8 cellular contexts compared by ENCODE assay signal in the genomic region with DNA sequence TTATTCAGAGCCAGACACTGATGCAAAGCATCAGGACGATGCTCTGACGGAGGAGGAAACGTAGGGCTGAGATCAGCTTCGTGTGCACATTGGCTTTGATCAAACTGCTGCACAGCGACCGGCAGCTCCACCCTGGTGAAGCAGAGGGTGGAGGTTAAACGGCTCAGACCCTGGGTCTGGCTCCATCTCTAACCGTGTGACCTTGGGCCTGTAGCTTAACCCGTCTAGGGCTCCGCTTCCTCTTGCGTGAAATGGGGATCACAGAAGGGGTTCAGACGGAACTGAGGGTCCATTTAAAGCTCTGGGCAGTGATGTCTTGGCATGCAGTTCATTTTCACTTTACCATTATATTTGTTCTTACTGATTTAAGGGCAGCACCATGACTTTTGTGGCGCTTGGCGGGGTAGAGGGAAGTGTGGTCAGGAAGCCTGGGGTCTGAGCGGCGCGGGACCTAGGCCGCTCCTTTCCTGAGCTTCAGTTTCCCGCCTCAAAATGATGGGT. TPM values are rescaled to one million over a fixed set of nuclear protein-coding genes. Genes with fewer than 3 reads are reported as not detected.
A peak's percentile ranks its signal among the peaks of the same experiment; 100 is the strongest.
DNase-seq lines count a peak whose midpoint lies in the region; ATAC-seq, FAIRE-seq and TF ChIP-seq lines count a peak whose summit lies in the region.

No MANE protein-coding gene starts in this region.

- no peaks in the 10 kb centered on the region for H4K20me1 ChIP-seq in SK-N-SH (ENCODE audit: insufficient read depth)
- no peaks in the 10 kb centered on the region for H4K20me1 ChIP-seq in K562 (replicated peaks; ENCODE audit: control insufficient read depth, insufficient read depth, low read length)
- no peaks in the 10 kb centered on the region for H4K20me1 ChIP-seq in keratinocyte (ENCODE audit: control insufficient read depth, extremely low read depth, insufficient read depth, low read length)

- H3K4me1 ChIP-seq in SK-N-SH (ENCODE audit: control insufficient read depth in 1 of 2, insufficient read depth in 2 of 2, low read depth in 1 of 2, low read length in 1 of 2) (peaks cover 7% of the 10 kb centered on the region in 2 experiments; a peak in 2 of 4 replicates), K562 (replicated peaks in 1 of 2; ENCODE audit: control insufficient read depth in 2 of 2, insufficient read depth in 2 of 2, low read length in 2 of 2) (peaks cover 24 to 25% of the 10 kb centered on the region in 2 experiments), keratinocyte (ENCODE audit: control insufficient read depth, extremely low read depth, insufficient read depth, low read length) (peaks cover 15% of the 10 kb centered on the region)

- intact Hi-C loops in K562 (cut with micrococcal nuclease) = no loop called here

- peak overlapping the region; percentile 41 to 54 for H3K27ac ChIP-seq in SK-N-SH (ENCODE audit: low read depth in 2 of 2, low read length in 1 of 2)
- H3K27ac ChIP-seq in K562 (ENCODE audit: extremely low read depth, low read depth, low read length) = peak overlapping the region; percentile 99
- H3K27ac ChIP-seq in keratinocyte (ENCODE audit: control insufficient read depth, insufficient read depth, low read length) = peak overlapping the region; percentile 90

- H3K9ac ChIP-seq in SK-N-SH = peak overlapping the region; percentile 84
- H3K9ac ChIP-seq in K562 (ENCODE audit: insufficient read depth in 1 of 2, low read depth in 2 of 2, low read length in 2 of 2) = peak overlapping the region; percentile 85 to 99
- peak overlapping the region; percentile 91 for H3K9ac ChIP-seq in keratinocyte (ENCODE audit: control insufficient read depth, extremely low read depth, insufficient read depth, low read length)

- peaks cover 0 to 8% of the 10 kb centered on the region in 2 experiments for H3K36me3 ChIP-seq in SK-N-SH (replicated peaks in 1 of 2; ENCODE audit: control insufficient read depth in 1 of 2, insufficient read depth in 2 of 2, low read length in 1 of 2)
- H3K36me3 ChIP-seq in K562 (ENCODE audit: control insufficient read depth, insufficient read depth, low read length) = peaks cover 39% of the 10 kb centered on the region
- no peaks in the 10 kb centered on the region for H3K36me3 ChIP-seq in keratinocyte (ENCODE audit: control insufficient read depth in 2 of 2, extremely low read depth in 1 of 2, insufficient read depth in 2 of 2, low read length in 2 of 2)

- 7% methylated on average over 18 of the region's 19 CpGs for WGBS in SK-N-SH (ENCODE audit: low lambda C conversion rate)
- WGBS in K562 (ENCODE audit: insufficient coverage, low coverage, missing lambda C conversion rate) = 1% methylated on average over 19 of the region's 19 CpGs

- POLR2A ChIA-PET in SK-N-SH (lab: Yijun Ruan, JAX) (interaction anchor here (0.9 to 1.4 kb wide), 4 partner anchors 11 to 287 kb away, joined by 3 to 9 read pairs (median 4); partner anchors contain the start of genes MROH8 and RPN2), K562 (lab: Yijun Ruan, JAX) (interaction anchor here (0.5 to 2.2 kb wide), 21 partner anchors 8 to 433 kb away, joined by 3 to 16 read pairs (median 3); partner anchors contain the start of genes MROH8 and RPN2)

- peak; percentile 17 for ATAC-seq in HG03108 (IDR thresholded peaks at IDR 0.05; ENCODE audit: unreplicated experiment)
- ATAC-seq in K562 = peak; percentile 66

- H3K4me2 ChIP-seq in SK-N-SH (peak overlapping the region; percentile 98), K562 (ENCODE audit: insufficient read depth, low read length) (peak overlapping the region; percentile 94), keratinocyte (ENCODE audit: control insufficient read depth, extremely low read depth, insufficient read depth, low read depth, low read length) (peak overlapping the region; percentile 99)

- peak overlapping the region; percentile 96 for H2AFZ ChIP-seq in SK-N-SH (ENCODE audit: low read depth)
- H2AFZ ChIP-seq in K562 (ENCODE audit: low read depth, low read length) = peak overlapping the region; percentile 99
- H2AFZ ChIP-seq in keratinocyte (ENCODE audit: control insufficient read depth, low read length) = peak overlapping the region; percentile 97

- CTCF ChIA-PET in SK-N-SH (lab: Yijun Ruan, JAX) = interaction anchor here (0.7 to 2.1 kb wide), 4 partner anchors 8 to 83 kb away, joined by 3 to 7 read pairs (median 4); no protein-coding TSS in a partner anchor
- CTCF ChIA-PET in K562 (lab: Yijun Ruan, JAX; ENCODE audit: low intra/inter-chr PET ratio) = no interaction called here

- no peaks in the 10 kb centered on the region for H3K9me2 ChIP-seq in SK-N-SH

- no peak for TF ChIP-seq RAD21 in SK-N-SH (IDR thresholded peaks at IDR 0.05; ENCODE audit: low read length)
- TF ChIP-seq RAD21 in K562 (CRISPR knock-in tag; conservative IDR thresholded peaks at IDR 0.05 in 1 of 2, IDR thresholded peaks at IDR 0.05 in 1 of 2) = no peak

- H3K79me2 ChIP-seq in SK-N-SH (ENCODE audit: insufficient read depth) (peaks cover 52% of the 10 kb centered on the region), K562 (ENCODE audit: control insufficient read depth, insufficient read depth, low read length) (peaks cover 55% of the 10 kb centered on the region), keratinocyte (ENCODE audit: control insufficient read depth, insufficient read depth, low read length) (peaks cover 26% of the 10 kb centered on the region)

- dilution Hi-C loops in keratinocyte (cut with MboI; ENCODE audit: extremely low pct_ligation_motif_present, low sequenced_read_pairs) = no loop called here

- no peaks in the 10 kb centered on the region for H3K9me1 ChIP-seq in K562 (ENCODE audit: control insufficient read depth, insufficient read depth, low read length)
- peaks cover 2% of the 10 kb centered on the region for H3K9me1 ChIP-seq in keratinocyte (ENCODE audit: control insufficient read depth, extremely low read depth, insufficient read depth, low read length)

- H3K9me3 ChIP-seq in SK-N-SH (no peaks in the 10 kb centered on the region), K562 (replicated peaks; ENCODE audit: control insufficient read depth, insufficient read depth, low read depth, low read length) (no peaks in the 10 kb centered on the region), keratinocyte (ENCODE audit: control insufficient read depth, low read depth, low read length) (no peaks in the 10 kb centered on the region)

- DNase-seq in activated gamma-delta T cell treated with Interleukin-2 at 50 U/mL for 16 hours (peak; percentile 18), activated gamma-delta T cell (lab: John Stamatoyannopoulos, UW) (no peak), SK-N-SH (peak; percentile 56), K562 (ENCODE audit: extremely low read depth in 1 of 4, low spot score in 3 of 4) (peak; percentile 29 to 65 (median 48)), keratinocyte (ENCODE audit: low read depth, low spot score) (no peak), OCI-M2 (lab: John Stamatoyannopoulos, UW; ENCODE audit: unreplicated experiment) (no peak)
- DNase-seq in stimulated activated CD4-positive, alpha-beta T cell treated with anti-CD3 and anti-CD28 coated beads, Interleukin-4, amount 100 ng/mL, for 48 hours (ENCODE audit: low read depth in 2 of 2) = peak; percentile 23 to 25

- H3K4me3 ChIP-seq in SK-N-SH (ENCODE audit: low read depth in 2 of 2, low read length in 1 of 2) (peak overlapping the region; percentile 61 to 68), K562 (peak overlapping the region; percentile 50), keratinocyte (ENCODE audit: control insufficient read depth in 2 of 3, extremely low read depth in 1 of 3, insufficient read depth in 2 of 3, low read depth in 1 of 3, low read length in 3 of 3) (peak overlapping the region; percentile 65 to 96 (median 88))

- in situ Hi-C loops in K562 (cut with MboI) = no loop called here

- H3F3A ChIP-seq in SK-N-SH (replicated peaks; ENCODE audit: insufficient read depth) = no peaks in the 10 kb centered on the region

- TF ChIP-seq EP300 in SK-N-SH (IDR thresholded peaks at IDR 0.05; ENCODE audit: borderline replicate concordance in 1 of 2, low read depth in 1 of 2, low read length in 1 of 2) (no peak), K562 (IDR thresholded peaks at IDR 0.05; ENCODE audit: low read length) (no peak)

- TF ChIP-seq POLR2A in K562 (conservative IDR thresholded peaks at IDR 0.05) = 0 out of 2 replicates have a peak, but pooled peaks have one; percentile 25

- H3K27me3 ChIP-seq in SK-N-SH (ENCODE audit: insufficient read depth) = no peaks in the 10 kb centered on the region
- no peaks in the 10 kb centered on the region for H3K27me3 ChIP-seq in K562 (ENCODE audit: control insufficient read depth in 2 of 2, insufficient read depth in 2 of 2, low read length in 2 of 2)
- H3K27me3 ChIP-seq in keratinocyte (ENCODE audit: control insufficient read depth, extremely low read depth, insufficient read depth, low read length) = no peaks in the 10 kb centered on the region

- FAIRE-seq in K562 (lab: Jason Lieb, UNC) = peak; percentile 76
- no peak for FAIRE-seq in keratinocyte (lab: Jason Lieb, UNC)

- no peak for TF ChIP-seq CTCF in SK-N-SH (IDR thresholded peaks at IDR 0.05)
- no peak for TF ChIP-seq CTCF in K562 (IDR thresholded peaks at IDR 0.05 in 2 of 3, conservative IDR thresholded peaks at IDR 0.05 in 1 of 3; ENCODE audit: insufficient read depth in 2 of 3, low read depth in 1 of 3, low read length in 3 of 3)
- TF ChIP-seq CTCF in keratinocyte (optimal IDR thresholded peaks at IDR 0.05 in 1 of 3, IDR thresholded peaks at IDR 0.05 in 1 of 3, conservative IDR thresholded peaks at IDR 0.05 in 1 of 3; ENCODE audit: extremely low read depth in 1 of 3, insufficient read depth in 2 of 3, low read length in 3 of 3) = no peak

- no TSS peak for BruUV-seq in K562 (replicated peaks; lab: Mats Ljungman, UMichigan)

RNA-seq across cellular contexts. Expression of gene RBL1, which starts 0.6 kb away (rescaled TPM):
- polyA plus RNA-seq in SK-N-SH (2012; rRNA removed) = 2.3 and 2.5 TPM in 2 replicates
- 2.6 TPM in 2 replicates for polyA plus RNA-seq in SK-N-SH (2012; cell fraction: cytosol; rRNA removed)
- polyA plus RNA-seq in SK-N-SH (2012; cell fraction: nucleus; rRNA removed) = 2.6 and 2.7 TPM in 2 replicates
- total RNA-seq in K562 (2011; cell fraction: chromatin; rRNA removed; ENCODE audit: low replicate concordance) = 34.8 and 94.2 TPM in 2 replicates
- total RNA-seq in K562 (2011; cell fraction: nucleolus; rRNA removed) = 42.8 and 43.9 TPM in 2 replicates
- total RNA-seq in K562 (2011; cell fraction: nucleoplasm; rRNA removed) = 23.1 and 23.4 TPM in 2 replicates
- total RNA-seq in K562 (2014; rRNA removed) = 14.8 and 69.6 TPM in 2 replicates
- total RNA-seq in K562 (2014; rRNA removed; fragmentation: Illumina TruSeq; extraction: Trizol) = 25.9 and 30.5 TPM in 2 replicates
- 19.9 and 21.2 TPM in 2 replicates for total RNA-seq in K562 (2015; rRNA removed; fragmentation: Illumina TruSeq; extraction: Trizol)
- total RNA-seq in K562 (2021) = 23.0 and 25.6 TPM in 2 replicates
- polyA plus RNA-seq in K562 (2011; rRNA removed) = 11.1 and 15.6 TPM in 2 replicates
- polyA plus RNA-seq in K562 (2011; cell fraction: cytosol; rRNA removed) = 5.2 and 5.4 TPM in 2 replicates
- 8.9 and 14.7 TPM in 2 replicates for polyA plus RNA-seq in K562 (2011; cell fraction: nucleus; rRNA removed)
- 10.0 and 13.2 TPM in 2 replicates for polyA plus RNA-seq in K562 (2012)
- polyA plus RNA-seq in K562 (2014; fragmentation: Illumina TruSeq; extraction: Trizol) = 17.5 and 20.5 TPM in 2 replicates
- 1 to 10 TPM; 4.0 to 4.3 TPM for polyA plus RNA-seq in K562 (2014; fragmentation: Nextera tagmentation; extraction: Ambion mirVana)
- 9.5 and 11.1 TPM in 2 replicates for polyA plus RNA-seq in K562 (2014; rRNA removed)
- 25.2 and 27.0 TPM in 2 replicates for polyA minus RNA-seq in K562 (2011; rRNA and poly(A)+ RNA removed)
- 5.9 and 21.0 TPM in 2 replicates for polyA minus RNA-seq in K562 (2011; cell fraction: cytosol; rRNA and poly(A)+ RNA removed)
- polyA minus RNA-seq in K562 (2011; cell fraction: nucleus; rRNA and poly(A)+ RNA removed) = 33.5 and 38.2 TPM in 2 replicates
- 1.2 to 4.5 TPM (median 4.2 TPM) in 3 replicates for polyA plus RNA-seq in keratinocyte
- 0.44 TPM for polyA plus RNA-seq in keratinocyte (2011; ENCODE audit: low read depth)
- 0.75 and 2.0 TPM in 2 replicates for polyA plus RNA-seq in keratinocyte (2011; cell fraction: cytosol; rRNA removed)
- 1.6 and 1.9 TPM in 2 replicates for polyA plus RNA-seq in keratinocyte (2011; cell fraction: nucleus; rRNA removed)
- polyA plus RNA-seq in keratinocyte (2012; ENCODE audit: low replicate concordance) = 0.35 and 3.5 TPM in 2 replicates
- 1.2 to 4.4 TPM (median 3.8 TPM) in 3 replicates for polyA minus RNA-seq in keratinocyte
- polyA minus RNA-seq in keratinocyte (2011; cell fraction: cytosol; rRNA and poly(A)+ RNA removed) = 2.5 TPM
- polyA minus RNA-seq in keratinocyte (2011; cell fraction: nucleus; rRNA and poly(A)+ RNA removed) = 3.8 and 5.2 TPM in 2 replicates

Comparison
In these comparisons a context has a peak if more than half of its experiments do, and no peak if none do; other contexts are left out.
1. DNase-seq: peak in activated gamma-delta T cell treated with Interleukin-2 at 50 U/mL for 16 hours (single experiment), SK-N-SH (single experiment), K562 (4 of 4) and stimulated activated CD4-positive, alpha-beta T cell treated with anti-CD3 and anti-CD28 coated beads, Interleukin-4, amount 100 ng/mL, for 48 hours (2 of 2); none in activated gamma-delta T cell (single experiment), keratinocyte (single experiment) and OCI-M2 (single experiment).
2. H3K27ac ChIP-seq: peak in every context shown above with its lines; median percentile 99 in K562; 90 in keratinocyte; 48 in SK-N-SH.
3. Peak in every context shown above with its lines, with median percentiles within 50 percentile points of each other: H2AFZ ChIP-seq, H3K4me2 ChIP-seq, H3K4me3 ChIP-seq and H3K9ac ChIP-seq.